In the genomic region with DNA sequence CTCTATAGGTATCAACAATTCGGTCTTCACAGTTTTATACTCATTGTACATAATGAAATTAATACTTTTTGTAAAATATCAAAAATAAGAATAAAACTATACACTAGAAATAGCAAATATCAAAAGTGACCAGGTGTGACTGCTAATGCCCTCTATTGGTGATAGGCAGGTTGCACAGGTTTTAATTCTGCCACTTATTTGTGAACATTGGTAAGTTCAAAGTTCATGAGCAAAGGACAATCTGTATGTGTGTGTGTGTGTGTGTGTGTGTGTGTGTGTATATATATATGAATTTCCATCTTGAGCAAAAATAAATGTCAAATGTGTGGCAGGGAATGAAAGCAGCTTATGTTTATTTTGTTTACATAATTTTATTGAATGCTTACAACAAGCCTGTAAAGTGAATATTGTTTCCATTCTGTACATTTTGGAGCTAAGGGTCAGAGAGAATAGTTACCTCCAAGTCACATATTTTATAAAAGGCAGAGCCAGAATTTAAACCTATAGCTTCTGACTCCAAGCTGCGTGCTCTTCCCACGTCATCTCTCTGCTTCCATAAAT, we compare ENCODE assay signal across 10 cellular contexts.
DNase-seq lines count a peak whose midpoint lies in the region; ATAC-seq and TF ChIP-seq lines count a peak whose summit lies in the region.
"Had no signal": no experiment of that assay in that cellular context is flagged by ENCODE, and none has a peak within 500 bp of the region (broad histone marks: within the 10 kb centered on the region; RNA-seq: fewer than 3 reads in every experiment).

No MANE protein-coding gene starts in this region.

- H3K9ac ChIP-seq in KMS-11 = no peak overlapping the region

- H3K4me1 ChIP-seq in KMS-11 (ENCODE audit: low read depth, poor library complexity, severe bottlenecking) = peaks cover 9% of the 10 kb centered on the region
- H3K4me1 ChIP-seq: lower lobe of right lung had no signal

- H3K36me3 Mint-ChIP-seq in activated naive CD8-positive, alpha-beta T cell treated with anti-CD3 and anti-CD28 coated beads, Interleukin-2, amount 50 U/mL, for 24 hours (ENCODE audit: low read depth) = no peaks in the 10 kb centered on the region

- peaks cover 5% of the 10 kb centered on the region for H3K9me3 Mint-ChIP-seq in activated naive CD8-positive, alpha-beta T cell treated with anti-CD3 and anti-CD28 coated beads, Interleukin-2, amount 50 U/mL, for 24 hours
- H3K9me3 Mint-ChIP-seq: T-helper 1 cell treated with Interleukin-12 subunit alpha and Interleukin-12 subunit beta and Interleukin-4 antibody, amounts not matched to agents 30 μg/mL and 1 μg/mL, for 36 hours had no signal

- no peaks in the 10 kb centered on the region for H3K79me2 ChIP-seq in KMS-11 (ENCODE audit: insufficient read depth, low read depth)

- ATAC-seq in GM18858 (IDR thresholded peaks at IDR 0.05; ENCODE audit: unreplicated experiment) = peak; percentile 50
- no peak for ATAC-seq in activated naive CD8-positive, alpha-beta T cell treated with anti-CD3 and anti-CD28 coated beads, Interleukin-2, amount 50 U/mL, for 24 hours
- ATAC-seq: lower lobe of right lung had no signal

- no peaks in the 10 kb centered on the region for H3K36me3 ChIP-seq in KMS-11 (ENCODE audit: insufficient read depth)
- H3K36me3 ChIP-seq: lower lobe of right lung had no signal

- H3K4me2 ChIP-seq in KMS-11 = no peak overlapping the region

- H2AFZ ChIP-seq in KMS-11 (ENCODE audit: low read depth) = no peak overlapping the region

- no peaks in the 10 kb centered on the region for H3K4me1 Mint-ChIP-seq in activated naive CD8-positive, alpha-beta T cell treated with anti-CD3 and anti-CD28 coated beads, Interleukin-2, amount 50 U/mL, for 24 hours

- H3K4me3 ChIP-seq in KMS-11 (IDR thresholded peaks at IDR 0.05; ENCODE audit: insufficient read depth, low read depth, low read length) (no peak overlapping the region), epithelial cell of esophagus (ENCODE audit: low read length) (no peak overlapping the region)
- H3K4me3 ChIP-seq: lower lobe of right lung had no signal

- peak; percentile 69 for TF ChIP-seq CTCF in KMS-11 (conservative IDR thresholded peaks at IDR 0.05; ENCODE audit: low read depth, low read length)
- TF ChIP-seq CTCF in epithelial cell of esophagus (IDR thresholded peaks at IDR 0.05; ENCODE audit: insufficient read depth, low read depth, low read length, missing control alignments) = peak; percentile 62
- TF ChIP-seq CTCF in GM20000 (IDR thresholded peaks at IDR 0.05; ENCODE audit: extremely low read depth, missing control alignments) = no peak

- H3K27me3 ChIP-seq in KMS-11 (ENCODE audit: insufficient read depth, low read depth) = no peaks in the 10 kb centered on the region

- no peak overlapping the region for H3K27ac ChIP-seq in KMS-11
- H3K27ac ChIP-seq: lower lobe of right lung had no signal

- H3K4me3 Mint-ChIP-seq in activated naive CD8-positive, alpha-beta T cell treated with anti-CD3 and anti-CD28 coated beads, Interleukin-2, amount 50 U/mL, for 24 hours = no peak overlapping the region
- H3K4me3 Mint-ChIP-seq: T-helper 1 cell treated with Interleukin-12 subunit alpha and Interleukin-12 subunit beta and Interleukin-4 antibody, amounts not matched to agents 30 μg/mL and 1 μg/mL, for 36 hours had no signal

- no peaks in the 10 kb centered on the region for H4K20me1 ChIP-seq in KMS-11 (ENCODE audit: insufficient read depth)

- no peak overlapping the region for H3K27ac Mint-ChIP-seq in activated naive CD8-positive, alpha-beta T cell treated with anti-CD3 and anti-CD28 coated beads, Interleukin-2, amount 50 U/mL, for 24 hours
- H3K27ac Mint-ChIP-seq: T-helper 1 cell treated with Interleukin-12 subunit alpha and Interleukin-12 subunit beta and Interleukin-4 antibody, amounts not matched to agents 30 μg/mL and 1 μg/mL, for 36 hours had no signal

- DNase-seq in A172 (ENCODE audit: low spot score) (peak; percentile 26), epithelial cell of esophagus (ENCODE audit: low read depth) (peak; percentile 41), dedifferentiated amniotic fluid mesenchymal stem cell (ENCODE audit: extremely low spot score) (no peak), epidermal melanocyte (ENCODE audit: insufficient read length, low spot score) (no peak), GM20000 (ENCODE audit: low spot score) (no peak)
- no peak for DNase-seq in activated naive CD8-positive, alpha-beta T cell treated with anti-CD3 and anti-CD28 coated beads, Interleukin-2, amount 50 U/mL, for 24 hours
- DNase-seq: lower lobe of right lung had no signal

- no peaks in the 10 kb centered on the region for H3K27me3 Mint-ChIP-seq in activated naive CD8-positive, alpha-beta T cell treated with anti-CD3 and anti-CD28 coated beads, Interleukin-2, amount 50 U/mL, for 24 hours

Comparison
In these comparisons a context has a peak if more than half of its experiments do, and no peak if none do; other contexts are left out.
1. DNase-seq: peak in A172 (single experiment) and epithelial cell of esophagus (single experiment); none in dedifferentiated amniotic fluid mesenchymal stem cell (single experiment), activated naive CD8-positive, alpha-beta T cell treated with anti-CD3 and anti-CD28 coated beads, Interleukin-2, amount 50 U/mL, for 24 hours (single experiment), epidermal melanocyte (single experiment) and GM20000 (single experiment).